1 cellular context compared by ENCODE assay signal in the genomic region with DNA sequence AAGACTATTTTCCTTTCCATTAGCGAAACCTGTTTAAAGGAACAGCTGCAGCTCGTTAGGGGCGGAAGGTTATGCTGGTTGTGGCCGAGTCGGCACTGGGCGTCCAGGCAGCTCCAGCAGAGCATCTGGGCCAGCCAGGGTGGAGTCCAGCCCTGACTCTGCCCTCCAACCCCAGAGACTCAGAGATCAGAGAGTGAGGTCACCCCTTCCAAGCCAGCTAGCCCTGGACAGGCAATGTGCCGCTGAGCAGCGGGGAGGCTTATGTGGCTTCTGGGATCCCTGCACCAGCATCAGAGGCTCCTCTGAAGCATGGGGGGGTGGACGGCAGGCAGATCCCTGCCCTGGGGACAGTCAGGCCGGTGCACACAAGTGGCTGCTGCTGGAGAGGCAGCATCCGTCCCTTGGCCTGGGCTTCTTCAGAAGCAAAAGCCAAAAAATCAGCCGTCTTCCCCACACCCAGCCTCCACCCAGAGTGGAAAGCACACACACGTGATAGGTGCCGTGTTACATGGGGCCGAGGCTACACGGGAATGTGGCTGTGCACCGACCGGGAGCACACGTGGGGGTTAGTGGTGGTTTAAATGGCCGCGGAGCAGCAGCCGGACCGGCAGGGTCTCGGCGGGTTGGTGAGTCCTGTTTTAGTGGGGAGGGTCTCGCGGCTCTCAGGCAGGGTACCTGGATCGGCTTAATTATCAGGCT.
TF ChIP-seq lines count a peak whose summit lies in the region.

No MANE protein-coding gene starts in this region.

TF ChIP-seq in HepG2, 621 proteins besides CTCF, POLR2A, EP300 and RAD21:
- TF ChIP-seq, protein P1, sequence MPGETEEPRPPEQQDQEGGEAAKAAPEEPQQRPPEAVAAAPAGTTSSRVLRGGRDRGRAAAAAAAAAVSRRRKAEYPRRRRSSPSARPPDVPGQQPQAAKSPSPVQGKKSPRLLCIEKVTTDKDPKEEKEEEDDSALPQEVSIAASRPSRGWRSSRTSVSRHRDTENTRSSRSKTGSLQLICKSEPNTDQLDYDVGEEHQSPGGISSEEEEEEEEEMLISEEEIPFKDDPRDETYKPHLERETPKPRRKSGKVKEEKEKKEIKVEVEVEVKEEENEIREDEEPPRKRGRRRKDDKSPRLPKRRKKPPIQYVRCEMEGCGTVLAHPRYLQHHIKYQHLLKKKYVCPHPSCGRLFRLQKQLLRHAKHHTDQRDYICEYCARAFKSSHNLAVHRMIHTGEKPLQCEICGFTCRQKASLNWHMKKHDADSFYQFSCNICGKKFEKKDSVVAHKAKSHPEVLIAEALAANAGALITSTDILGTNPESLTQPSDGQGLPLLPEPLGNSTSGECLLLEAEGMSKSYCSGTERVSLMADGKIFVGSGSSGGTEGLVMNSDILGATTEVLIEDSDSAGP (CRISPR knock-in tag; IDR thresholded peaks at IDR 0.05; ENCODE audit: borderline replicate concordance) = 0 out of 2 replicates have a peak, but pooled peaks have one; percentile 23
- no peak for TF ChIP-seq ZKSCAN5 (CRISPR knock-in tag; IDR thresholded peaks at IDR 0.05)
